16 cellular contexts compared by ENCODE assay signal in the genomic region with DNA sequence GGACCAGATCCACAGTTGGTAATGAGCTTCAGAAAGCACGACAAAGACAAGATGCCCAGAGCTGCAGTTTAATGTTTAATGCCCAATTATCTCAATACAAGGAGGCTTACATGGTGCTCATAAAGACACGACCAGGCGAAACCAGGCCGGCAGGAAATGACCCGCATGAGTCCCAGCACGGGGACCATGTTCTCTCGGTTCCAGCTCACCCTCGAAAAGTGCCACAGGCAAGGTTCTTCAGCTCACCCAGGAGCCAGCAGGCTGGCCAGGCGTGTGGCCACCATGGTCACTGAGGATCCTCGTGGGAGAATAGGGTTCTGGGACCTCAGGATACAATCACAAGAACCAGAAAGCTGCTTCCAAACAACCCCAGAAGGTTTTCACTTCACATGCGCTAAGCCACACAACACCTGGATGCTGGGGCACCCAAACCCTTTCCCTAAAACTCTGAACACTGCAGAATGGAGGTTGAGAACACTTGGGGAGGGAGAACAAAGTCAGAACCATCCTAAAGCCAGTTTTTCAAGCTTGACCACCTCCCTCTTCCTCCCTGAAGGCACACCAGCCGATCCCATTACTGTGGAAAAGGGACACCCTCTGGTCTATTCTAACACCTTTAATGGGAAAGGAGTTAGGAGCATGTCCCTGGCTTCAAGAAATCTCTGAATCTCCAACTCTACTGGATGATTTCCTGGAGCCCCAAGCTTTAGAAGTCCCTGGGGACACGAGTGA. TPM values are rescaled to one million over a fixed set of nuclear protein-coding genes. Genes with fewer than 3 reads are reported as not detected.
DNase-seq lines count a peak whose midpoint lies in the region; ATAC-seq and TF ChIP-seq lines count a peak whose summit lies in the region.
"Had no signal": no experiment of that assay in that cellular context is flagged by ENCODE, and none has a peak within 500 bp of the region (broad histone marks: within the 10 kb centered on the region; RNA-seq: fewer than 3 reads in every experiment).

No MANE protein-coding gene starts in this region.

- no peaks in the 10 kb centered on the region for H3K27me3 Mint-ChIP-seq in activated CD4-positive, alpha-beta T cell treated with anti-CD3 and anti-CD28 coated beads, Interleukin-2, amount 10 ng/mL, durations not matched to agents 7 days and 5 days
- H3K27me3 Mint-ChIP-seq in CD14-positive monocyte (ENCODE audit: low read depth in 3 of 3), result peaks cover 0 to 2% (median 0%) of the 10 kb centered on the region in 3 donors
- H3K27me3 Mint-ChIP-seq in activated CD4-positive, alpha-beta T cell treated with anti-CD3 and anti-CD28 coated beads for 36 hours, result no peaks in the 10 kb centered on the region

- H3K9me3 Mint-ChIP-seq in activated CD4-positive, alpha-beta T cell treated with anti-CD3 and anti-CD28 coated beads, Interleukin-2, amount 10 ng/mL, durations not matched to agents 7 days and 5 days, result no peaks in the 10 kb centered on the region
- H3K9me3 Mint-ChIP-seq in CD14-positive monocyte, result no peaks in the 10 kb centered on the region
- no peaks in the 10 kb centered on the region for H3K9me3 Mint-ChIP-seq in activated CD4-positive, alpha-beta T cell treated with anti-CD3 and anti-CD28 coated beads for 36 hours (ENCODE audit: low read depth)

- no peak overlapping the region for H3K9ac ChIP-seq in SK-N-MC (ENCODE audit: insufficient read length)
- H3K9ac ChIP-seq: KMS-11 had no signal

- H3K27ac ChIP-seq in SK-N-MC (0 out of 2 replicates have a peak overlapping the region, but pooled peaks have one; percentile 26), gastroesophageal sphincter (no peak overlapping the region)
- H3K27ac ChIP-seq: KMS-11, SJSA1 had no signal

- TF ChIP-seq CTCF in CD14-positive monocyte (IDR thresholded peaks at IDR 0.05), result no peak
- no peak for TF ChIP-seq CTCF in epithelial cell of esophagus (IDR thresholded peaks at IDR 0.05; ENCODE audit: insufficient read depth, low read depth, low read length, missing control alignments)
- no peak for TF ChIP-seq CTCF in gastroesophageal sphincter (IDR thresholded peaks at IDR 0.05)

- no peaks in the 10 kb centered on the region for H3K4me1 Mint-ChIP-seq in activated CD4-positive, alpha-beta T cell treated with anti-CD3 and anti-CD28 coated beads, Interleukin-2, amount 10 ng/mL, durations not matched to agents 7 days and 5 days
- H3K4me1 Mint-ChIP-seq in CD14-positive monocyte, result peaks cover 6% of the 10 kb centered on the region
- H3K4me1 Mint-ChIP-seq in activated CD4-positive, alpha-beta T cell treated with anti-CD3 and anti-CD28 coated beads for 36 hours, result no peaks in the 10 kb centered on the region

- DNase-seq in activated CD4-positive, alpha-beta T cell treated with anti-CD3 and anti-CD28 coated beads, Interleukin-2, amount 10 ng/mL, durations not matched to agents 7 days and 5 days, result no peak
- DNase-seq in activated CD4-positive, alpha-beta T cell treated with anti-CD3 and anti-CD28 coated beads, Interleukin-2, amount 50 U/mL, for 48 hours, result no peak
- DNase-seq in CD14-positive monocyte (ENCODE audit: low spot score) (no peak), SK-N-MC (ENCODE audit: low read depth, low spot score) (no peak), epithelial cell of esophagus (ENCODE audit: low read depth) (peak; percentile 58)
- DNase-seq in activated CD4-positive, alpha-beta T cell treated with anti-CD3 and anti-CD28 coated beads for 36 hours, result no peak
- DNase-seq: DMS79, NCI-H1436, NCI-H1930, NCI-H226, NCI-H524 had no signal

- no peaks in the 10 kb centered on the region for H3K27me3 ChIP-seq in gastroesophageal sphincter
- H3K27me3 ChIP-seq: BLaER1 treated with 17β-estradiol and CSF1 and Interleukin-3, amounts not matched to agents 10 nM and 100 nM; SJSA1 had no signal

- whole genome bisulfite sequencing in gastroesophageal sphincter (ENCODE audit: low coverage in 1 of 2), 2 donors, result 72 to 98% methylated on average over 7 to 10 of the region's 13 CpGs

- intact Hi-C loops in CD14-positive monocyte (cut with micrococcal nuclease), result no loop called here
- intact Hi-C loops in activated CD4-positive, alpha-beta T cell treated with anti-CD3 and anti-CD28 coated beads for 36 hours (cut with DNase I, micrococcal nuclease), result no loop called here

- TF ChIP-seq EP300 in gastroesophageal sphincter (IDR thresholded peaks at IDR 0.05), result no peak

- POLR2A ChIA-PET in activated CD4-positive, alpha-beta T cell treated with anti-CD3 and anti-CD28 coated beads, Interleukin-2, amount 10 ng/mL, durations not matched to agents 7 days and 5 days (lab: Charles Lee), result interaction anchor here (0.7 kb wide), 1 partner anchor 8 kb away, joined by 3 read pairs; no protein-coding TSS in a partner anchor
- POLR2A ChIA-PET in activated CD4-positive, alpha-beta T cell treated with anti-CD3 and anti-CD28 coated beads for 36 hours (lab: Charles Lee), result interaction anchor here (1.9 kb wide), 1 partner anchor 8 kb away, joined by 6 read pairs; no protein-coding TSS in a partner anchor

- peaks cover 41% of the 10 kb centered on the region for H3K36me3 Mint-ChIP-seq in activated CD4-positive, alpha-beta T cell treated with anti-CD3 and anti-CD28 coated beads, Interleukin-2, amount 10 ng/mL, durations not matched to agents 7 days and 5 days (ENCODE audit: low read depth)
- peaks cover 42 to 68% of the 10 kb centered on the region in 2 donors for H3K36me3 Mint-ChIP-seq in CD14-positive monocyte
- H3K36me3 Mint-ChIP-seq in activated CD4-positive, alpha-beta T cell treated with anti-CD3 and anti-CD28 coated beads for 36 hours (ENCODE audit: low read depth), result peaks cover 33% of the 10 kb centered on the region

- ATAC-seq in gastroesophageal sphincter (no peak), GM19395 (IDR thresholded peaks at IDR 0.05; ENCODE audit: unreplicated experiment) (no peak)
- no peak for ATAC-seq in activated CD4-positive, alpha-beta T cell treated with anti-CD3 and anti-CD28 coated beads for 36 hours

- CTCF ChIA-PET in activated CD4-positive, alpha-beta T cell treated with anti-CD3 and anti-CD28 coated beads, Interleukin-2, amount 10 ng/mL, durations not matched to agents 7 days and 5 days (lab: Charles Lee), result interaction anchor here (0.8 to 4.2 kb wide), 4 partner anchors 10 to 33 kb away, joined by 3 to 34 read pairs (median 6); no protein-coding TSS in a partner anchor
- CTCF ChIA-PET in activated CD4-positive, alpha-beta T cell treated with anti-CD3 and anti-CD28 coated beads for 36 hours (lab: Charles Lee), result interaction anchor here (1.0 to 4.6 kb wide), 4 partner anchors 9 to 131 kb away, joined by 3 to 32 read pairs (median 5); no protein-coding TSS in a partner anchor

- TF ChIP-seq POLR2A in gastroesophageal sphincter (IDR thresholded peaks at IDR 0.05), result no peak

- H3K9me3 ChIP-seq in SK-N-MC (ENCODE audit: low read depth, low read length) (no peaks in the 10 kb centered on the region), gastroesophageal sphincter (no peaks in the 10 kb centered on the region)
- H3K9me3 ChIP-seq: BLaER1 treated with 17β-estradiol and CSF1 and Interleukin-3, amounts not matched to agents 10 nM and 100 nM; SJSA1 had no signal

- H3K36me3 ChIP-seq in SK-N-MC (ENCODE audit: insufficient read depth, low read length) (peaks cover 33% of the 10 kb centered on the region), gastroesophageal sphincter (no peaks in the 10 kb centered on the region)

- H3K4me3 ChIP-seq in SK-N-MC (no peak overlapping the region), epithelial cell of esophagus (ENCODE audit: low read length) (no peak overlapping the region), gastroesophageal sphincter (no peak overlapping the region)
- H3K4me3 ChIP-seq: BLaER1 treated with 17β-estradiol and CSF1 and Interleukin-3, amounts not matched to agents 10 nM and 100 nM; SJSA1 had no signal

- no peaks in the 10 kb centered on the region for H3K4me1 ChIP-seq in gastroesophageal sphincter
- H3K4me1 ChIP-seq: SJSA1 had no signal

- no peak overlapping the region for H3K4me3 Mint-ChIP-seq in activated CD4-positive, alpha-beta T cell treated with anti-CD3 and anti-CD28 coated beads, Interleukin-2, amount 10 ng/mL, durations not matched to agents 7 days and 5 days
- H3K4me3 Mint-ChIP-seq in CD14-positive monocyte, result no peak overlapping the region
- H3K4me3 Mint-ChIP-seq in activated CD4-positive, alpha-beta T cell treated with anti-CD3 and anti-CD28 coated beads for 36 hours, result no peak overlapping the region

- peak overlapping the region; percentile 50 for H3K27ac Mint-ChIP-seq in activated CD4-positive, alpha-beta T cell treated with anti-CD3 and anti-CD28 coated beads, Interleukin-2, amount 10 ng/mL, durations not matched to agents 7 days and 5 days
- peak overlapping the region in 4 of 7 donors; percentile 10 to 72 (median 19) for H3K27ac Mint-ChIP-seq in CD14-positive monocyte
- no peak overlapping the region for H3K27ac Mint-ChIP-seq in activated CD4-positive, alpha-beta T cell treated with anti-CD3 and anti-CD28 coated beads for 36 hours

RNA-seq across cellular contexts. Expression of a gene that starts 22.6 kb away (rescaled TPM):
- under 1 TPM; 0.25 to 0.52 TPM for total RNA-seq in activated CD4-positive, alpha-beta T cell treated with anti-CD3 and anti-CD28 coated beads, Interleukin-2, amount 10 ng/mL, durations not matched to agents 7 days and 5 days
- polyA plus RNA-seq in CD14-positive monocyte, result under 1 TPM in 1 of 2 donors, not detected in 1; 0.27 TPM
- total RNA-seq in gastroesophageal sphincter, result 10 to 100 TPM; 21.3 to 37.7 (median 31.0) TPM
- under 1 TPM; 0.37 to 0.57 TPM for total RNA-seq in activated CD4-positive, alpha-beta T cell treated with anti-CD3 and anti-CD28 coated beads for 36 hours

RNA-seq across cellular contexts. Expression of a gene that starts 24.5 kb away (rescaled TPM):
- total RNA-seq in activated CD4-positive, alpha-beta T cell treated with anti-CD3 and anti-CD28 coated beads, Interleukin-2, amount 10 ng/mL, durations not matched to agents 7 days and 5 days, result 100 to 1,000 TPM; 107 to 112 TPM
- polyA plus RNA-seq in CD14-positive monocyte, result 1 to 10 TPM in 1 of 2 donors, under 1 TPM in 1; 0.24 to 1.8 TPM
- total RNA-seq in gastroesophageal sphincter, result under 1 TPM in 2 of 4 donors, not detected in 2; 0.08 to 0.17 TPM
- 10 to 100 TPM; 25.0 to 32.0 TPM for total RNA-seq in activated CD4-positive, alpha-beta T cell treated with anti-CD3 and anti-CD28 coated beads for 36 hours

RNA-seq across cellular contexts. Expression of a gene that starts 52.8 kb away (rescaled TPM):
- total RNA-seq in activated CD4-positive, alpha-beta T cell treated with anti-CD3 and anti-CD28 coated beads, Interleukin-2, amount 10 ng/mL, durations not matched to agents 7 days and 5 days, result 10 to 100 TPM; 62.7 to 65.2 TPM
- 1 to 10 TPM; 1.1 to 2.5 TPM for polyA plus RNA-seq in CD14-positive monocyte
- 100 to 1,000 TPM; 144 to 270 (median 221) TPM for total RNA-seq in gastroesophageal sphincter
- total RNA-seq in activated CD4-positive, alpha-beta T cell treated with anti-CD3 and anti-CD28 coated beads for 36 hours, result 10 to 100 TPM; 42.6 to 43.9 TPM

Comparison
In these comparisons a context has a peak if more than half of its experiments do, and no peak if none do; other contexts are left out.
1. RNA of a gene that starts 22.6 kb away (total RNA-seq): 21.3 to 37.7 TPM in gastroesophageal sphincter; 0.37 to 0.57 TPM in activated CD4-positive, alpha-beta T cell treated with anti-CD3 and anti-CD28 coated beads for 36 hours and 0.25 to 0.52 TPM in activated CD4-positive, alpha-beta T cell treated with anti-CD3 and anti-CD28 coated beads, Interleukin-2, amount 10 ng/mL, durations not matched to agents 7 days and 5 days; every median in the first group is over 10 times any median in the second.
2. RNA of a gene that starts 24.5 kb away (total RNA-seq): 107 to 112 TPM in activated CD4-positive, alpha-beta T cell treated with anti-CD3 and anti-CD28 coated beads, Interleukin-2, amount 10 ng/mL, durations not matched to agents 7 days and 5 days and 25.0 to 32.0 TPM in activated CD4-positive, alpha-beta T cell treated with anti-CD3 and anti-CD28 coated beads for 36 hours; 0.08 to 0.17 TPM in gastroesophageal sphincter; every median in the first group is over 10 times any median in the second.